ENCODE assay signal across 8 cellular contexts in the genomic region with DNA sequence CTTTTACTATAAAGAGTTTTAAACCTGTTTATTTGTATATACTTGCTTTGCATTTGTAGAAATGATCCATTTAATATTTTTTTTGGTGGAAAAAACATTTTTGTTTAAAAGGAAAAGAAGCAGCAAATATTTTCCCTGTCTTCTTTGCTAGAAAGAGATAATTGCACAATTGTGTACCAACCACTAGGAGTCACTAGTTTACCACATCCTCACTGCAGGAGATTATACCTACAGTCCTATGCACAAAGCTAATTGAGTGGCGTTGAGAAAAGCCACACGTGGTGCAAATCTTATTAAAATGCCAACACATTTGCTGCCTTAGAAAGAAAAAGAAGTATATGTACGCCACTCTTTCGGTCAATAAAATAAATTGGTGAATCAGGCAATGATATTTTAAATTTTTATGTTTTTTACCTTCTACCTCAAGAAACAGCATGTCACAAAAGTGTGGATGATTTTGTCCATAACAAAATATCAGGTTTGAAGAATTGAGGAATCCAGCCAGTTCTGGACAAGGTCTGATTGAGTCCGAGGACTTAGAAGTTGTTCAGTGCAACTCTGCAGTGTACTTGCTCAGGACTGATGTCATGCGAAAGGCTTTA.
DNase-seq lines count a peak whose midpoint lies in the region; ATAC-seq lines count a peak whose summit lies in the region.

No MANE protein-coding gene starts in this region.

- no peak overlapping the region for H4K91ac ChIP-seq in neuronal stem cell (ENCODE audit: low read depth, low read length, poor library complexity)

- H3K18ac ChIP-seq in neuronal stem cell (ENCODE audit: low read length), result no peak overlapping the region

- H3K27me3 Mint-ChIP-seq in CD4-positive, alpha-beta memory T cell, result peaks cover 0 to 3% of the 10 kb centered on the region in 2 donors

- peaks cover 0 to 9% (median 0%) of the 10 kb centered on the region in 8 donors for H3K9me3 Mint-ChIP-seq in CD4-positive, alpha-beta memory T cell

- H2BK5ac ChIP-seq in neuronal stem cell (ENCODE audit: low read length), result no peak overlapping the region

- CTCF ChIA-PET in CD4-positive, alpha-beta memory T cell (lab: Charles Lee; ENCODE audit: partially characterized antibody), result no interaction called here

- POLR2A ChIA-PET in CD4-positive, alpha-beta memory T cell (lab: Charles Lee; ENCODE audit: partially characterized antibody), result no interaction called here

- H3K4me3 ChIP-seq in neuronal stem cell (ENCODE audit: low read length in 2 of 2), result no peak overlapping the region
- H3K4me3 ChIP-seq in CD4-positive, alpha-beta memory T cell (ENCODE audit: low read length in 2 of 2), result no peak overlapping the region

- no peak overlapping the region for H2AFZ ChIP-seq in neuronal stem cell (ENCODE audit: low read length)

- H3K4me3 Mint-ChIP-seq in CD4-positive, alpha-beta memory T cell, result no peak overlapping the region

- no peaks in the 10 kb centered on the region for H3K79me1 ChIP-seq in neuronal stem cell (ENCODE audit: low read depth, low read length)

- ATAC-seq in GM18520 (IDR thresholded peaks at IDR 0.05; ENCODE audit: unreplicated experiment), result peak; percentile 75
- ATAC-seq in HG03039 (IDR thresholded peaks at IDR 0.05; ENCODE audit: unreplicated experiment), result peak; percentile 77

- no peak overlapping the region for H3K23ac ChIP-seq in neuronal stem cell (ENCODE audit: low read depth, low read length, poor library complexity)

- H3K9me3 ChIP-seq in neuronal stem cell (replicated peaks in 1 of 2; ENCODE audit: control insufficient read depth in 2 of 2, insufficient read depth in 1 of 2, low read depth in 1 of 2, low read length in 2 of 2), result no peaks in the 10 kb centered on the region
- H3K9me3 ChIP-seq in CD4-positive, alpha-beta memory T cell (ENCODE audit: control insufficient read depth in 1 of 2, low read length in 2 of 2), result no peaks in the 10 kb centered on the region

- no peak overlapping the region for H3K14ac ChIP-seq in neuronal stem cell (ENCODE audit: low read length)

- no peak overlapping the region for H2BK120ac ChIP-seq in neuronal stem cell (ENCODE audit: low read depth, low read length)

- DNase-seq in AML-193 (lab: John Stamatoyannopoulos, UW) (peak; percentile 43 to 50), NCI-H524 (lab: John Stamatoyannopoulos, UW) (peak; percentile 19 to 76), dermis microvascular lymphatic vessel endothelial cell (ENCODE audit: low read depth in 2 of 2) (peak; percentile 2 to 24), neuronal stem cell (ENCODE audit: low spot score) (peak; percentile 23), KG1 (lab: John Stamatoyannopoulos, UW) (no peak)
- no peak for DNase-seq in CD4-positive, alpha-beta memory T cell

- no peak overlapping the region for H2BK12ac ChIP-seq in neuronal stem cell (ENCODE audit: low read length)

- H3K36me3 ChIP-seq in neuronal stem cell (replicated peaks in 1 of 2; ENCODE audit: control insufficient read depth in 2 of 2, insufficient read depth in 2 of 2, low read length in 2 of 2), result no peaks in the 10 kb centered on the region
- no peaks in the 10 kb centered on the region for H3K36me3 ChIP-seq in CD4-positive, alpha-beta memory T cell (ENCODE audit: insufficient read depth, low read length)

- no peak overlapping the region for H3K4ac ChIP-seq in neuronal stem cell (ENCODE audit: low read length)

- H3K27ac Mint-ChIP-seq in CD4-positive, alpha-beta memory T cell, result no peak overlapping the region

- H3K4me1 ChIP-seq in neuronal stem cell (ENCODE audit: control insufficient read depth in 2 of 2, insufficient read depth in 1 of 2, low read depth in 1 of 2, low read length in 2 of 2), result no peaks in the 10 kb centered on the region
- H3K4me1 ChIP-seq in CD4-positive, alpha-beta memory T cell (ENCODE audit: insufficient read depth, low read length), result no peaks in the 10 kb centered on the region

- H2AK5ac ChIP-seq in neuronal stem cell (ENCODE audit: low read depth, low read length), result no peak overlapping the region

- no peak overlapping the region for H2BK15ac ChIP-seq in neuronal stem cell (ENCODE audit: low read length)

- H3K4me1 Mint-ChIP-seq in CD4-positive, alpha-beta memory T cell, result no peaks in the 10 kb centered on the region

- WGBS in neuronal stem cell (ENCODE audit: extremely low coverage in 2 of 2, insufficient read length in 2 of 2, insufficient replicate concordance in 1 of 2), 2 donors, result no CpG with 5 or more reads among the region's 6 CpGs

- no peaks in the 10 kb centered on the region for H3K27me3 ChIP-seq in neuronal stem cell (ENCODE audit: control insufficient read depth in 3 of 3, insufficient read depth in 3 of 3, low read depth in 1 of 3, low read length in 3 of 3)
- H3K27me3 ChIP-seq in CD4-positive, alpha-beta memory T cell (ENCODE audit: insufficient read depth, low read length), result no peaks in the 10 kb centered on the region

- intact Hi-C loops in CD4-positive, alpha-beta memory T cell (cut with micrococcal nuclease), result no loop called here

- no peak overlapping the region for H4K8ac ChIP-seq in neuronal stem cell (ENCODE audit: low read depth, low read length)

- no peaks in the 10 kb centered on the region for H3K36me3 Mint-ChIP-seq in CD4-positive, alpha-beta memory T cell

- no peak overlapping the region for H3K27ac ChIP-seq in neuronal stem cell (replicated peaks; ENCODE audit: low read length)
- no peak overlapping the region for H3K27ac ChIP-seq in CD4-positive, alpha-beta memory T cell (ENCODE audit: low read depth, low read length)

- H3K9ac ChIP-seq in neuronal stem cell (ENCODE audit: low read depth, low read length, poor library complexity), result no peak overlapping the region

- no peak overlapping the region for H3K4me2 ChIP-seq in neuronal stem cell (ENCODE audit: insufficient read depth, low read length, poor library complexity, severe bottlenecking)

Comparison
In these comparisons a context has a peak if more than half of its experiments do, and no peak if none do; other contexts are left out.
1. DNase-seq: peak in AML-193 (2 of 2), NCI-H524 (2 of 2), dermis microvascular lymphatic vessel endothelial cell (2 of 2) and neuronal stem cell (single experiment); none in KG1 (single experiment) and CD4-positive, alpha-beta memory T cell (0 of 5).